Comparison of ENCODE assay signal across 8 cellular contexts in the genomic region with DNA sequence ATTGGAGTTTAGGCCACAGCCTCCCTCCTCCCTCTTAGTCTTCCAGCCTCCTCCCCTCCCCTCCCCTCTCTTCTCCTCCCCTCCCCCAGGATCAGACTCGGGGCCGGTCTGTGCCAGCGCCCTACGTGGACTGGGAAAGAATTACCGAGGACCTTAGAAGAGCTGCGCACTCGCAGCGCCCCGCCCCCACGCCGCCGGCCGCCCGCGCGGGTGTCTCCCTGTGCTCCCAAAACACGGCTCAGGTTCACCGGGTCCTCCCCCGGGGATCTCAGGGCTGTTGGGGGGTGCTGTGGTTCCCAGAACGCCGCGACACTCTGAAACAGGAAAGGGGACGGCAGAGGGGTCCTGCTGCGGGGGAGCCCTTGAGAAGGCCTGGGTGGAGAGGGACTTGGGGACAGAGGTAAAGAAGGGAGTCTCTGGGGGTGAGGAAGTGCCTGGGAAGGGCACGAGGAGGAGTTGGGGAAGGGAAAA.
A peak's percentile ranks its signal among the peaks of the same experiment; 100 is the strongest.
DNase-seq lines count a peak whose midpoint lies in the region; ATAC-seq, FAIRE-seq and TF ChIP-seq lines count a peak whose summit lies in the region.

No MANE protein-coding gene starts in this region.

- peak overlapping the region; percentile 75 for H3K4me2 ChIP-seq in astrocyte (ENCODE audit: low read length)

- DNase-seq in DMS153 treated with DMSO at 0.1 percent for 48 hours (lab: John Stamatoyannopoulos, UW; ENCODE audit: unreplicated experiment) (peak; percentile 46), MV-4-11 (lab: John Stamatoyannopoulos, UW) (peak; percentile 69), SW480 (ENCODE audit: low spot score) (peak; percentile 76), astrocyte (ENCODE audit: low read depth) (peak; percentile 71), right atrium auricular region (ENCODE audit: low spot score) (peak; percentile 82), pons (ENCODE audit: low spot score) (peak; percentile 74)

- H3K36me3 ChIP-seq in astrocyte (ENCODE audit: insufficient read depth, low read length) (no peaks in the 10 kb centered on the region), right atrium auricular region (no peaks in the 10 kb centered on the region)

- H3K27ac ChIP-seq in astrocyte (ENCODE audit: low read depth, low read length) (no peak overlapping the region), right atrium auricular region (peak overlapping the region in 1 of 2 donors; percentile 43)

- H4K20me1 ChIP-seq in astrocyte (ENCODE audit: insufficient read depth, low read length) = no peaks in the 10 kb centered on the region

- no peak for TF ChIP-seq CTCF in astrocyte (IDR thresholded peaks at IDR 0.05; ENCODE audit: insufficient read depth, low read depth, low read length)
- no peak for TF ChIP-seq CTCF in right atrium auricular region (IDR thresholded peaks at IDR 0.05)

- FAIRE-seq in astrocyte (lab: Jason Lieb, UNC) = no peak

- H3K9me3 Mint-ChIP-seq in astrocyte (ENCODE audit: unreplicated experiment) = no peaks in the 10 kb centered on the region

- H3K27me3 ChIP-seq in astrocyte (ENCODE audit: insufficient read depth, low read length) (no peaks in the 10 kb centered on the region), right atrium auricular region (no peaks in the 10 kb centered on the region)

- peaks cover 7% of the 10 kb centered on the region for H3K4me1 Mint-ChIP-seq in astrocyte (ENCODE audit: low read depth, unreplicated experiment)

- peak overlapping the region; percentile 50 for H3K4me3 Mint-ChIP-seq in astrocyte (ENCODE audit: unreplicated experiment)

- no peak overlapping the region for H3K9ac ChIP-seq in astrocyte (ENCODE audit: low read length)

- H2AFZ ChIP-seq in astrocyte (ENCODE audit: low read depth, low read length) = no peak overlapping the region

- peaks cover 11% of the 10 kb centered on the region for H3K4me1 ChIP-seq in astrocyte (ENCODE audit: insufficient read depth, low read length)
- H3K4me1 ChIP-seq in right atrium auricular region = peaks cover 0 to 25% of the 10 kb centered on the region in 2 donors

- no peaks in the 10 kb centered on the region for H3K9me3 ChIP-seq in astrocyte (ENCODE audit: insufficient read depth, low read depth, low read length)
- no peaks in the 10 kb centered on the region for H3K9me3 ChIP-seq in right atrium auricular region

- H3K79me2 ChIP-seq in astrocyte (ENCODE audit: insufficient read depth, low read length) = no peaks in the 10 kb centered on the region

- no peak for ATAC-seq in HG03521 (IDR thresholded peaks at IDR 0.05; ENCODE audit: unreplicated experiment)
- ATAC-seq in GM21447 (IDR thresholded peaks at IDR 0.05; ENCODE audit: unreplicated experiment) = no peak

- H3K27ac Mint-ChIP-seq in astrocyte (ENCODE audit: unreplicated experiment) = peak overlapping the region; percentile 47

- peak overlapping the region; percentile 17 for H3K4me3 ChIP-seq in astrocyte (ENCODE audit: insufficient read depth, low read depth, low read length)
- peak overlapping the region in 1 of 2 donors; percentile 26 for H3K4me3 ChIP-seq in right atrium auricular region

- no peaks in the 10 kb centered on the region for H3K36me3 Mint-ChIP-seq in astrocyte (ENCODE audit: low read depth, unreplicated experiment)

- no peaks in the 10 kb centered on the region for H3K27me3 Mint-ChIP-seq in astrocyte (ENCODE audit: low read depth, unreplicated experiment)
